18 cellular contexts compared by ENCODE assay signal in genomic region chr11:12704049-12704448, GRCh38. TPM values are rescaled to one million over a fixed set of nuclear protein-coding genes. Genes with fewer than 3 reads are reported as not detected.
DNase-seq lines count a peak whose midpoint lies in the region; ATAC-seq and TF ChIP-seq lines count a peak whose summit lies in the region.
"Had no signal": no experiment of that assay in that cellular context is flagged by ENCODE, and none has a peak within 500 bp of the region (broad histone marks: within the 10 kb centered on the region; RNA-seq: fewer than 3 reads in every experiment).

No MANE protein-coding gene starts in this region.

- H3K4me1 ChIP-seq in breast epithelium (no peaks in the 10 kb centered on the region), skeletal muscle satellite cell (ENCODE audit: control insufficient read depth, insufficient read depth, low read length) (peaks cover 73% of the 10 kb centered on the region)

- H3K36me3 ChIP-seq in breast epithelium (no peaks in the 10 kb centered on the region), skeletal muscle satellite cell (ENCODE audit: insufficient read depth, low read length) (peaks cover 15% of the 10 kb centered on the region)

- H3K27me3 ChIP-seq in breast epithelium (no peaks in the 10 kb centered on the region), skeletal muscle satellite cell (ENCODE audit: control insufficient read depth, insufficient read depth, low read length) (no peaks in the 10 kb centered on the region)

- H3K9me3 ChIP-seq in breast epithelium (no peaks in the 10 kb centered on the region), skeletal muscle satellite cell (replicated peaks; ENCODE audit: low read length) (no peaks in the 10 kb centered on the region)
- H3K9me3 ChIP-seq: HAP-1 had no signal

- peak overlapping the region; percentile 90 for H3K27ac Mint-ChIP-seq in MCF 10A (ENCODE audit: low read depth, unreplicated experiment)
- H3K27ac Mint-ChIP-seq in activated T-cell treated with anti-CD3 and anti-CD28 coated beads, Interleukin-2, amount 50 U/mL, for 72 hours = no peak overlapping the region
- H3K27ac Mint-ChIP-seq: IgD-negative memory B cell; naive thymus-derived CD8-positive, alpha-beta T cell had no signal

- no peak overlapping the region for H3K4me3 ChIP-seq in breast epithelium
- H3K4me3 ChIP-seq in foreskin fibroblast (ENCODE audit: low read depth in 1 of 2, low read length in 2 of 2) = no peak overlapping the region
- H3K4me3 ChIP-seq in skeletal muscle satellite cell (ENCODE audit: low read length) = no peak overlapping the region
- H3K4me3 ChIP-seq: HAP-1 had no signal

- DNase-seq in MCF 10A (ENCODE audit: unreplicated experiment) (peak; percentile 89), breast epithelium (ENCODE audit: low spot score in 2 of 2) (no peak), astrocyte of the hippocampus (ENCODE audit: low read depth, low spot score) (peak; percentile 64), foreskin fibroblast (peak; percentile 60 to 75)
- DNase-seq in activated T-cell treated with anti-CD3 and anti-CD28 coated beads, Interleukin-2, amount 50 U/mL, for 72 hours = no peak
- DNase-seq: erythroblast; naive thymus-derived CD8-positive, alpha-beta T cell; NCI-H1092; NCI-H2227 treated with DMSO at 0.1 percent for 48 hours had no signal

- peaks cover 71% of the 10 kb centered on the region for H3K4me1 Mint-ChIP-seq in MCF 10A (ENCODE audit: insufficient read depth, unreplicated experiment)
- H3K4me1 Mint-ChIP-seq in activated T-cell treated with anti-CD3 and anti-CD28 coated beads, Interleukin-2, amount 50 U/mL, for 72 hours (ENCODE audit: low read depth) = no peaks in the 10 kb centered on the region
- H3K4me1 Mint-ChIP-seq: CD14-positive monocyte; IgD-negative memory B cell; naive thymus-derived CD8-positive, alpha-beta T cell had no signal

- TF ChIP-seq POLR2A in breast epithelium (IDR thresholded peaks at IDR 0.05) = no peak

- TF ChIP-seq CTCF in MCF 10A (IDR thresholded peaks at IDR 0.05; ENCODE audit: unreplicated experiment) = no peak
- no peak for TF ChIP-seq CTCF in breast epithelium (IDR thresholded peaks at IDR 0.05)
- no peak for TF ChIP-seq CTCF in foreskin fibroblast (IDR thresholded peaks at IDR 0.05; ENCODE audit: low read depth, low read length)

- BruUV-seq in MCF 10A (replicated peaks; lab: Mats Ljungman, UMichigan) = no TSS peak

- no peak overlapping the region for H3K27ac ChIP-seq in breast epithelium
- H3K27ac ChIP-seq: 22Rv1, VCaP had no signal

- no peaks in the 10 kb centered on the region for H3K27me3 Mint-ChIP-seq in MCF 10A (ENCODE audit: insufficient read depth, unreplicated experiment)
- peaks cover 77% of the 10 kb centered on the region for H3K27me3 Mint-ChIP-seq in activated T-cell treated with anti-CD3 and anti-CD28 coated beads, Interleukin-2, amount 50 U/mL, for 72 hours (ENCODE audit: low read depth)

- H3K9me3 Mint-ChIP-seq in MCF 10A (ENCODE audit: unreplicated experiment) = no peaks in the 10 kb centered on the region
- H3K9me3 Mint-ChIP-seq in activated T-cell treated with anti-CD3 and anti-CD28 coated beads, Interleukin-2, amount 50 U/mL, for 72 hours = no peaks in the 10 kb centered on the region
- H3K9me3 Mint-ChIP-seq: CD14-positive monocyte; IgD-negative memory B cell; naive thymus-derived CD8-positive, alpha-beta T cell had no signal

- ATAC-seq in GM18909 (IDR thresholded peaks at IDR 0.05; ENCODE audit: poor library complexity, unreplicated experiment) = no peak
- no peak for ATAC-seq in activated T-cell treated with anti-CD3 and anti-CD28 coated beads, Interleukin-2, amount 50 U/mL, for 72 hours (replicated peaks in 1 of 2)
- ATAC-seq in GM19455 (IDR thresholded peaks at IDR 0.05; ENCODE audit: unreplicated experiment) = no peak
- ATAC-seq: left lobe of liver; naive thymus-derived CD8-positive, alpha-beta T cell had no signal

- no peak overlapping the region for H3K4me3 Mint-ChIP-seq in MCF 10A (ENCODE audit: unreplicated experiment)
- H3K4me3 Mint-ChIP-seq in activated T-cell treated with anti-CD3 and anti-CD28 coated beads, Interleukin-2, amount 50 U/mL, for 72 hours = no peak overlapping the region
- H3K4me3 Mint-ChIP-seq: CD14-positive monocyte; IgD-negative memory B cell; naive thymus-derived CD8-positive, alpha-beta T cell had no signal

- POLR2A ChIA-PET in MCF 10A (lab: Yijun Ruan, JAX) = interaction anchor here (0.6 to 10.7 kb wide), 8 partner anchors 8 to 138 kb away, joined by 3 to 129 read pairs (median 4); no protein-coding TSS in a partner anchor

- peak overlapping the region; percentile 25 for H3K9ac ChIP-seq in skeletal muscle satellite cell (ENCODE audit: low read depth, low read length)

- intact Hi-C loops in MCF 10A (cut with micrococcal nuclease) (no loop called here), breast epithelium (cut with DNase I; ENCODE audit: low total_unique reads) (no loop called here)

- peaks cover 5% of the 10 kb centered on the region for H3K36me3 Mint-ChIP-seq in MCF 10A (ENCODE audit: insufficient read depth, unreplicated experiment)
- H3K36me3 Mint-ChIP-seq in activated T-cell treated with anti-CD3 and anti-CD28 coated beads, Interleukin-2, amount 50 U/mL, for 72 hours (ENCODE audit: insufficient read depth in 2 of 2) = no peaks in the 10 kb centered on the region
- H3K36me3 Mint-ChIP-seq: CD14-positive monocyte; IgD-negative memory B cell; naive thymus-derived CD8-positive, alpha-beta T cell had no signal

- H3K4me2 ChIP-seq in skeletal muscle satellite cell (ENCODE audit: low read length) = peak overlapping the region; percentile 59

- CTCF ChIA-PET in MCF 10A (lab: Yijun Ruan, JAX) = interaction anchor here (0.6 to 0.9 kb wide), 2 partner anchors 373 to 471 kb away, joined by 3 to 5 read pairs; no protein-coding TSS in a partner anchor

RNA-seq across cellular contexts. Expression of gene TEAD1, which starts 29.8 kb away (rescaled TPM):
- total RNA-seq in MCF 10A (2022) = 91.0 and 123 TPM in 2 replicates
- 100 to 1,000 TPM in 1 of 3 donors, 10 to 100 TPM in 2; 67.8 to 110 (median 80.1) TPM for total RNA-seq in breast epithelium
- total RNA-seq in skeletal muscle satellite cell (2012; rRNA removed) = 67.2 and 70.3 TPM in 2 replicates
- total RNA-seq in activated T-cell treated with anti-CD3 and anti-CD28 coated beads, Interleukin-2, amount 50 U/mL, for 72 hours = under 1 TPM; 0.31 to 0.35 TPM
- total RNA-seq: naive thymus-derived CD8-positive, alpha-beta T cell had no signal

Comparison
In these comparisons a context has a peak if more than half of its experiments do, and no peak if none do; other contexts are left out.
1. DNase-seq: peak in MCF 10A (single experiment), astrocyte of the hippocampus (single experiment) and foreskin fibroblast (2 of 2); none in breast epithelium (0 of 2) and activated T-cell treated with anti-CD3 and anti-CD28 coated beads, Interleukin-2, amount 50 U/mL, for 72 hours (0 of 2).
2. RNA of gene TEAD1, which starts 29.8 kb away (total RNA-seq): 91.0 to 123 TPM in MCF 10A and 67.8 to 110 TPM in breast epithelium; 0.31 to 0.35 TPM in activated T-cell treated with anti-CD3 and anti-CD28 coated beads, Interleukin-2, amount 50 U/mL, for 72 hours; every median in the first group is over 10 times any median in the second.